ENCODE assay signal across 37 cellular contexts in the genomic region with DNA sequence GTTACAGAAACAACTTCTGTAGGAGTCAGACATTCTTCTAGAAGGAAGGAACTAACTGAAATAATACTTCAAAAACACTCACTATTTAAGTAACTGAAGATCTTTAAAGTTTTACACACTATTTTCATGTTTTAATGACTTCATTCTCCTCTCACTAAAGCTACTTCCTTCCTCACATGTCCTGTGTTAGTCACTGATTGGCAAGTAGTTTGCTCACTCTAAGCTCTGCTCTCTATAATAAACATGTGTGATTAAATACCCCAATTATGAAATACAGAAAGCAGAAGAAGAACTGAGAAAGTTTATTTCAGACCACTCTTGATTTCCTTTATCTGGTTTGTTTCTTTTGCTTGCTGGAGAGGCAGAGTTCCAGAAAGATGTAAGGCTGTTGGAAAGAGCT.
DNase-seq lines count a peak whose midpoint lies in the region; ATAC-seq, FAIRE-seq and TF ChIP-seq lines count a peak whose summit lies in the region.
"Had no signal": no experiment of that assay in that cellular context is flagged by ENCODE, and none has a peak within 500 bp of the region (broad histone marks: within the 10 kb centered on the region; RNA-seq: fewer than 3 reads in every experiment).

No MANE protein-coding gene starts in this region.

- no peak overlapping the region for H4K91ac ChIP-seq in H1 (replicated peaks; ENCODE audit: insufficient read length, low read length)

- H2BK15ac ChIP-seq in H1 (ENCODE audit: low read length), result no peak overlapping the region

- no peak overlapping the region for H2AK5ac ChIP-seq in H1 (ENCODE audit: low read depth, low read length)

- H3K23me2 ChIP-seq in H1 (ENCODE audit: low read depth, low read length), result no peaks in the 10 kb centered on the region; the same call in 1 of the 2 replicates

- no peak for TF ChIP-seq EP300 in H1 (IDR thresholded peaks at IDR 0.05; ENCODE audit: borderline replicate concordance in 1 of 2, low read depth in 2 of 2, low read length in 2 of 2)

- no peaks in the 10 kb centered on the region for H3K27me3 ChIP-seq in H1 (replicated peaks in 1 of 4; ENCODE audit: control insufficient read depth in 3 of 4, extremely low read depth in 1 of 4, insufficient read depth in 3 of 4, low read length in 3 of 4)
- H3K27me3 ChIP-seq: brain microvascular endothelial cell, dorsolateral prefrontal cortex, esophagus squamous epithelium, sigmoid colon, stomach, thyroid gland had no signal

- H3K4me2 ChIP-seq in H1 (ENCODE audit: insufficient read depth in 1 of 2, low read depth in 2 of 2, low read length in 2 of 2), result no peak overlapping the region
- H3K4me2 ChIP-seq: PC-9 had no signal

- no peak overlapping the region for H2BK120ac ChIP-seq in H1 (replicated peaks; ENCODE audit: low read depth, low read length)

- peaks cover 0 to 5% (median 2%) of the 10 kb centered on the region in 4 experiments; a peak in 3 of 7 replicates for H3K4me1 ChIP-seq in H1 (replicated peaks in 1 of 4; ENCODE audit: control insufficient read depth in 3 of 4, insufficient read depth in 4 of 4, low read length in 3 of 4)
- H3K4me1 ChIP-seq: esophagus squamous epithelium, psoas muscle, stomach, thyroid gland had no signal

- CTCF ChIA-PET in H1 (lab: Charles Lee; ENCODE audit: partially characterized antibody), result interaction anchor here (0.8 kb wide), 1 partner anchor 44 kb away, joined by 3 read pairs; no protein-coding TSS in a partner anchor

- ATAC-seq in GM18858 (IDR thresholded peaks at IDR 0.05; ENCODE audit: unreplicated experiment) (peak; percentile 62), HG02759 (IDR thresholded peaks at IDR 0.05; ENCODE audit: unreplicated experiment) (peak; percentile 53), HG03378 (IDR thresholded peaks at IDR 0.05; ENCODE audit: unreplicated experiment) (no peak), HG03025 (IDR thresholded peaks at IDR 0.05; ENCODE audit: low FRiP score, unreplicated experiment) (no peak)
- ATAC-seq: CD8-positive, alpha-beta T cell; K562; naive thymus-derived CD4-positive, alpha-beta T cell; psoas muscle had no signal

- no peak overlapping the region for H3K18ac ChIP-seq in H1 (ENCODE audit: extremely low read depth, low read length)

- H4K8ac ChIP-seq in H1 (ENCODE audit: extremely low read depth, insufficient read depth, low read length), result no peak overlapping the region

- no peak overlapping the region for H3K4me3 ChIP-seq in H1 (ENCODE audit: extremely low read depth in 1 of 4, insufficient read depth in 2 of 4, low read depth in 3 of 4, low read length in 4 of 4)
- H3K4me3 ChIP-seq: dorsolateral prefrontal cortex, K562, PC-9, psoas muscle, sigmoid colon, stomach, thyroid gland had no signal

- no peak overlapping the region for H3K14ac ChIP-seq in H1 (ENCODE audit: insufficient read length)

- no peak for TF ChIP-seq CTCF in H1 (IDR thresholded peaks at IDR 0.05; ENCODE audit: control extremely low read depth in 1 of 3, insufficient read depth in 1 of 3, low read depth in 1 of 3, low read length in 3 of 3)

- TF ChIP-seq POLR2A in H1 (IDR thresholded peaks at IDR 0.05; ENCODE audit: control extremely low read depth in 1 of 2, low read depth in 2 of 2, low read length in 2 of 2), result no peak

- TF ChIP-seq RAD21 in H1 (IDR thresholded peaks at IDR 0.05 in 1 of 2, conservative IDR thresholded peaks at IDR 0.05 in 1 of 2; ENCODE audit: low read depth in 2 of 2, low read length in 2 of 2), result no peak

- no peak overlapping the region for H3K27ac ChIP-seq in H1 (ENCODE audit: low read depth, low read length)
- H3K27ac ChIP-seq: brain microvascular endothelial cell, esophagus squamous epithelium, PC-9, psoas muscle, sigmoid colon, stomach, thyroid gland, WERI-Rb-1 had no signal

- H2AFZ ChIP-seq in H1 (ENCODE audit: low read length), result peak overlapping the region; percentile 5; the same call in 1 of the 2 replicates
- H2AFZ ChIP-seq: PC-9 had no signal

- H3K9ac ChIP-seq in H1 (replicated peaks in 1 of 4; ENCODE audit: extremely low read depth in 1 of 4, low read depth in 3 of 4, low read length in 3 of 4), result no peak overlapping the region

- no peaks in the 10 kb centered on the region for H3K79me2 ChIP-seq in H1 (ENCODE audit: control insufficient read depth in 1 of 2, insufficient read depth in 2 of 2, low read length in 2 of 2)

- no peaks in the 10 kb centered on the region for H3K79me1 ChIP-seq in H1 (ENCODE audit: low read depth, low read length)

- no peaks in the 10 kb centered on the region for H3K9me3 ChIP-seq in H1 (ENCODE audit: insufficient read depth in 2 of 2, low read depth in 1 of 2, low read length in 1 of 2)
- H3K9me3 ChIP-seq: esophagus squamous epithelium, psoas muscle, stomach, thyroid gland had no signal

- H3K36me3 ChIP-seq in H1 (ENCODE audit: control insufficient read depth in 2 of 4, insufficient read depth in 4 of 4, low read length in 3 of 4), result no peaks in the 10 kb centered on the region
- H3K36me3 ChIP-seq: brain microvascular endothelial cell, esophagus squamous epithelium, sigmoid colon, stomach, thyroid gland, WERI-Rb-1 had no signal

- DNase-seq in NOMO-1 (lab: John Stamatoyannopoulos, UW; ENCODE audit: unreplicated experiment in 2 of 2) (peak; percentile 77 to 96), H1 (ENCODE audit: low read depth in 1 of 2, low spot score in 2 of 2) (no peak), amygdala (lab: John Stamatoyannopoulos, UW) (no peak), dedifferentiated amniotic fluid mesenchymal stem cell (ENCODE audit: extremely low spot score) (no peak)
- DNase-seq: activated CD4-positive, alpha-beta T cell treated with anti-CD3 and anti-CD28 coated beads for 48 hours; activated CD8-positive, alpha-beta memory T cell treated with anti-CD3 and anti-CD28 coated beads for 24 hours; activated T-cell treated with anti-CD3 and anti-CD28 coated beads for 4 hours; amniotic stem cell; brain microvascular endothelial cell; CD8-positive, alpha-beta T cell; cerebellar nuclear complex; dorsolateral prefrontal cortex; esophagus squamous epithelium; kidney glomerular epithelial cell; naive thymus-derived CD4-positive, alpha-beta T cell; NCI-H146; NCI-H2107; NCI-H446 treated with DMSO at 0.1 percent for 48 hours; NCI-H82; PC-9; psoas muscle; sigmoid colon; stimulated activated CD4-positive, alpha-beta T cell treated with anti-CD3 and anti-CD28 coated beads, Interleukin-12 subunit alpha, Interleukin-12 subunit beta, amount 100 ng/mL, for 4 hours; stimulated activated CD4-positive, alpha-beta T cell treated with anti-CD3 and anti-CD28 coated beads, Interleukin-2, amount 100 ng/mL, for 48 hours; stomach; T1000; thyroid gland; WERI-Rb-1 had no signal

- FAIRE-seq in H1 (lab: Jason Lieb, UNC), result no peak
- FAIRE-seq: endometrium, frontal cortex, GM18507, HTR-8/SVneo, K562 had no signal

- H4K5ac ChIP-seq in H1 (ENCODE audit: insufficient read length, low read depth, low read length), result no peak overlapping the region

- no peaks in the 10 kb centered on the region for H4K20me1 ChIP-seq in H1 (replicated peaks in 1 of 2; ENCODE audit: control insufficient read depth in 1 of 2, insufficient read depth in 2 of 2, low read length in 2 of 2)

- H2BK12ac ChIP-seq in H1 (ENCODE audit: low read depth, low read length), result no peak overlapping the region

- H3K56ac ChIP-seq in H1 (replicated peaks; ENCODE audit: insufficient read length, low read depth, low read length), result no peak overlapping the region

- POLR2A ChIA-PET in H1 (lab: Charles Lee; ENCODE audit: partially characterized antibody), result no interaction called here

- no peak overlapping the region for H2BK20ac ChIP-seq in H1 (ENCODE audit: low read length)

- H3K4ac ChIP-seq in H1 (replicated peaks; ENCODE audit: insufficient read length, low read depth, low read length), result no peak overlapping the region

- H2BK5ac ChIP-seq in H1 (ENCODE audit: low read depth, low read length), result no peak overlapping the region

- H3K23ac ChIP-seq in H1 (ENCODE audit: insufficient read length), result no peak overlapping the region

TF ChIP-seq in H1, 55 proteins besides CTCF, POLR2A, EP300 and RAD21:
- TF ChIP-seq TEAD4 (IDR thresholded peaks at IDR 0.05; ENCODE audit: low read depth, low read length) (no peak), NRF1 (IDR thresholded peaks at IDR 0.05; ENCODE audit: low read depth, low read length) (no peak), GABPA (IDR thresholded peaks at IDR 0.05; ENCODE audit: borderline replicate concordance, insufficient read depth, low read length) (no peak), EZH2 (IDR thresholded peaks at IDR 0.05; ENCODE audit: low read depth, low read length, severe bottlenecking) (no peak)
- TF ChIP-seq, protein P1, sequence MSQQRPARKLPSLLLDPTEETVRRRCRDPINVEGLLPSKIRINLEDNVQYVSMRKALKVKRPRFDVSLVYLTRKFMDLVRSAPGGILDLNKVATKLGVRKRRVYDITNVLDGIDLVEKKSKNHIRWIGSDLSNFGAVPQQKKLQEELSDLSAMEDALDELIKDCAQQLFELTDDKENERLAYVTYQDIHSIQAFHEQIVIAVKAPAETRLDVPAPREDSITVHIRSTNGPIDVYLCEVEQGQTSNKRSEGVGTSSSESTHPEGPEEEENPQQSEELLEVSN (IDR thresholded peaks at IDR 0.05), result no peak

Comparison
In these comparisons a context has a peak if more than half of its experiments do, and no peak if none do; other contexts are left out.
1. ATAC-seq: peak in GM18858 (single experiment) and HG02759 (single experiment); none in HG03378 (single experiment) and HG03025 (single experiment).
2. DNase-seq: peak in NOMO-1 (2 of 2); none in H1 (0 of 2), amygdala (0 of 56) and dedifferentiated amniotic fluid mesenchymal stem cell (single experiment).